Comparison of ENCODE assay signal across 15 cellular contexts in the genomic region with DNA sequence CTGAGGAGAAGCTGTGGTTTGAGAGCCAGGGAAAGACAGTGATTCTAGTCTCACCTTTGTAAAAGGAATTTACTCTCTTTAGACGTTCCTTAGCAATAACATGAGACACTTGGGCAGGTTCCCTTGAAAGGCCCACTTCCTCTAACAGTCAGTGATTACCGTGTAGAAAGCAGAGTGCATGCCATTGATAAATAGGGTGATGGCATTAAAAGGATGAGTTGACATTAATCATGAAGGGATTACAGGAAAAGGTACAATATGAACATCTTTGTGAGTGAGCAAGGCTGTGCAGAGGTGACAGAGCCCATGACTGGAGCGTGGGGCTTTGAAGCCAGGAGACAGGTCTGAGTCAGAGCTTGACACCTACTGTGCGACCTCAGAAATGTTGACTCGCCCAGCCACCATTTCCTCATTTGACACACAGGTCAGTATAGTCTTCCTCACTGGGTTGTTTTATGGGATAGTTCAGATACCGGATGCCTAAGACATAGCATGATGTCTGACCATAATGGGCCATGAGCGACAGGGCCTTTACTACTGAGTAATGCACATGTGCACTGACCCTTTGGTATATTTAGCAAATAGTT.
DNase-seq lines count a peak whose midpoint lies in the region; ATAC-seq and TF ChIP-seq lines count a peak whose summit lies in the region.
"Had no signal": no experiment of that assay in that cellular context is flagged by ENCODE, and none has a peak within 500 bp of the region (broad histone marks: within the 10 kb centered on the region; RNA-seq: fewer than 3 reads in every experiment).

No MANE protein-coding gene starts in this region.

- peaks cover 18% of the 10 kb centered on the region for H3K4me1 Mint-ChIP-seq in Calu3 (ENCODE audit: low read depth, unreplicated experiment)
- no peaks in the 10 kb centered on the region for H3K4me1 Mint-ChIP-seq in CD4-positive, alpha-beta T cell (ENCODE audit: low read depth)
- H3K4me1 Mint-ChIP-seq: B cell, IgD-negative memory B cell had no signal

- no peaks in the 10 kb centered on the region for H3K4me1 ChIP-seq in vagina
- H3K4me1 ChIP-seq in right atrium auricular region = no peaks in the 10 kb centered on the region
- H3K4me1 ChIP-seq: gastrocnemius medialis, upper lobe of right lung had no signal

- H3K27ac Mint-ChIP-seq in Calu3 (ENCODE audit: unreplicated experiment) = no peak overlapping the region
- no peak overlapping the region for H3K27ac Mint-ChIP-seq in CD4-positive, alpha-beta T cell
- H3K27ac Mint-ChIP-seq: B cell, IgD-negative memory B cell had no signal

- H3K9me3 ChIP-seq in vagina (no peaks in the 10 kb centered on the region), right atrium auricular region (no peaks in the 10 kb centered on the region)
- no peaks in the 10 kb centered on the region for H3K9me3 ChIP-seq in CD4-positive, alpha-beta T cell (ENCODE audit: control insufficient read depth, low read length)
- H3K9me3 ChIP-seq: gastrocnemius medialis, upper lobe of right lung had no signal

- H3K36me3 Mint-ChIP-seq in Calu3 (ENCODE audit: insufficient read depth, unreplicated experiment) = no peaks in the 10 kb centered on the region
- H3K36me3 Mint-ChIP-seq in CD4-positive, alpha-beta T cell (ENCODE audit: low read depth) = no peaks in the 10 kb centered on the region
- H3K36me3 Mint-ChIP-seq: IgD-negative memory B cell had no signal

- no TSS peak for BruUV-seq in Calu3 (replicated peaks; lab: Mats Ljungman, UMichigan)

- TF ChIP-seq POLR2A in vagina (IDR thresholded peaks at IDR 0.05) = no peak

- no peak for ATAC-seq in HG03378 (IDR thresholded peaks at IDR 0.05; ENCODE audit: unreplicated experiment)
- ATAC-seq in CD4-positive, alpha-beta T cell (ENCODE audit: poor library complexity) = no peak
- ATAC-seq: gastrocnemius medialis, sciatic nerve, upper lobe of right lung had no signal

- CTCF ChIA-PET in Calu3 (lab: Charles Lee) = interaction anchor here (0.6 kb wide), 1 partner anchor 488 kb away, joined by 3 read pairs; no protein-coding TSS in a partner anchor
- CTCF ChIA-PET in CD4-positive, alpha-beta T cell (lab: Charles Lee) = no interaction called here

- H3K9me3 Mint-ChIP-seq in Calu3 (ENCODE audit: low read depth, unreplicated experiment) = peaks cover 2% of the 10 kb centered on the region
- no peaks in the 10 kb centered on the region for H3K9me3 Mint-ChIP-seq in CD4-positive, alpha-beta T cell

- H3K27ac ChIP-seq in vagina (no peak overlapping the region), right atrium auricular region (no peak overlapping the region)
- no peak overlapping the region for H3K27ac ChIP-seq in CD4-positive, alpha-beta T cell (ENCODE audit: low read depth, low read length)
- H3K27ac ChIP-seq: gastrocnemius medialis, upper lobe of right lung had no signal

- no peak for TF ChIP-seq CTCF in Calu3 (IDR thresholded peaks at IDR 0.05; ENCODE audit: unreplicated experiment)
- no peak for TF ChIP-seq CTCF in vagina (IDR thresholded peaks at IDR 0.05)
- no peak for TF ChIP-seq CTCF in right atrium auricular region (IDR thresholded peaks at IDR 0.05)
- TF ChIP-seq CTCF in CD4-positive, alpha-beta T cell (IDR thresholded peaks at IDR 0.05) = no peak

- H3K27me3 Mint-ChIP-seq in Calu3 (ENCODE audit: unreplicated experiment) = no peaks in the 10 kb centered on the region
- H3K27me3 Mint-ChIP-seq in CD4-positive, alpha-beta T cell = no peaks in the 10 kb centered on the region
- H3K27me3 Mint-ChIP-seq: B cell, IgD-negative memory B cell had no signal

- H3K27me3 ChIP-seq in vagina (no peaks in the 10 kb centered on the region), right atrium auricular region (no peaks in the 10 kb centered on the region)
- H3K27me3 ChIP-seq in CD4-positive, alpha-beta T cell (ENCODE audit: control insufficient read depth, insufficient read depth, low read length) = no peaks in the 10 kb centered on the region
- H3K27me3 ChIP-seq: gastrocnemius medialis, upper lobe of right lung had no signal

- DNase-seq in Calu3 = peak; percentile 4
- peak; percentile 54 for DNase-seq in HS-27A (ENCODE audit: low read depth)
- DNase-seq in astrocyte of the hippocampus (ENCODE audit: low read depth, low spot score) = peak; percentile 17
- DNase-seq in islet precursor cell = peak; percentile 68
- DNase-seq in vagina (ENCODE audit: extremely low spot score in 2 of 2) = no peak
- DNase-seq in right atrium auricular region (ENCODE audit: low spot score) = no peak
- no peak for DNase-seq in CD4-positive, alpha-beta T cell
- DNase-seq: gastrocnemius medialis; midbrain; stimulated activated naive CD4-positive, alpha-beta T cell; upper lobe of right lung had no signal

- H3K36me3 ChIP-seq in vagina (no peaks in the 10 kb centered on the region), right atrium auricular region (no peaks in the 10 kb centered on the region)
- H3K36me3 ChIP-seq: gastrocnemius medialis, upper lobe of right lung had no signal

- POLR2A ChIA-PET in CD4-positive, alpha-beta T cell (lab: Charles Lee) = no interaction called here

- H3K4me3 ChIP-seq in vagina = no peak overlapping the region
- no peak overlapping the region for H3K4me3 ChIP-seq in right atrium auricular region
- H3K4me3 ChIP-seq: gastrocnemius medialis, upper lobe of right lung had no signal

- no peak overlapping the region for H3K4me3 Mint-ChIP-seq in Calu3 (ENCODE audit: low read depth, unreplicated experiment)
- no peak overlapping the region for H3K4me3 Mint-ChIP-seq in CD4-positive, alpha-beta T cell
- H3K4me3 Mint-ChIP-seq: B cell, IgD-negative memory B cell had no signal

- intact Hi-C loops in Calu3 (cut with micrococcal nuclease; ENCODE audit: unreplicated experiment) = no loop called here
- intact Hi-C loops in vagina (cut with DNase I) = no loop called here
- intact Hi-C loops in CD4-positive, alpha-beta T cell (cut with DNase I, micrococcal nuclease) = no loop called here

Comparison
In these comparisons a context has a peak if more than half of its experiments do, and no peak if none do; other contexts are left out.
1. DNase-seq: peak in Calu3 (single experiment), HS-27A (single experiment), astrocyte of the hippocampus (single experiment) and islet precursor cell (single experiment); none in vagina (0 of 2), right atrium auricular region (single experiment) and CD4-positive, alpha-beta T cell (0 of 10).